In genomic region chr7:105531797-105532671, GRCh38 we compare ENCODE assay signal across 1 cellular context.
TF ChIP-seq lines count a peak whose summit lies in the region.

Gene RINT1 (plus strand): TSS chr7:105532201. CDS start chr7:105532316, 115 bp downstream.

TF ChIP-seq in K562, 482 proteins besides CTCF, POLR2A, EP300 and RAD21 (continued from another document and continues in another):
- TF ChIP-seq RBM25 (IDR thresholded peaks at IDR 0.05; ENCODE audit: low read depth, low read length, severe bottlenecking) = no peak
- no peak for TF ChIP-seq SRSF7 (optimal IDR thresholded peaks at IDR 0.05; ENCODE audit: low read depth, low read length)
- no peak for TF ChIP-seq RFX7 (CRISPR knock-in tag; IDR thresholded peaks at IDR 0.05)
- TF ChIP-seq CBX3 (IDR thresholded peaks at IDR 0.05; ENCODE audit: borderline replicate concordance in 1 of 2, low read length in 2 of 2) = peak in 1 of 2 experiments; percentile 80; a peak in 1 of 3 replicates
- no peak; the same call in 1 of the 2 replicates for TF ChIP-seq ZC3H8 (IDR thresholded peaks at IDR 0.05)
- TF ChIP-seq SMC3 (conservative IDR thresholded peaks at IDR 0.05; ENCODE audit: insufficient read depth, low read depth, low read length) = peak; percentile 24; the same call in 1 of the 2 replicates
- TF ChIP-seq LCOR (CRISPR knock-in tag; IDR thresholded peaks at IDR 0.05) = no peak; the same call in 1 of the 2 replicates
- TF ChIP-seq ZNF830 (CRISPR knock-in tag; IDR thresholded peaks at IDR 0.05) = no peak
- no peak for TF ChIP-seq ZKSCAN3 (CRISPR knock-in tag; IDR thresholded peaks at IDR 0.05)
- TF ChIP-seq NCOA1 (IDR thresholded peaks at IDR 0.05; ENCODE audit: low read depth) = peak; percentile 72; the same call in 1 of the 2 replicates
- TF ChIP-seq ARHGAP35 (IDR thresholded peaks at IDR 0.05; ENCODE audit: partially characterized antibody) = no peak
- TF ChIP-seq KAT7 (CRISPR knock-in tag; IDR thresholded peaks at IDR 0.05; ENCODE audit: borderline replicate concordance) = peak; percentile 76; the same call in 1 of the 2 replicates
- TF ChIP-seq ZNF274 (IDR thresholded peaks at IDR 0.05; ENCODE audit: borderline replicate concordance, low read depth, low read length) = no peak
- peak; percentile 95 for TF ChIP-seq CHAMP1 (IDR thresholded peaks at IDR 0.05)
- no peak for TF ChIP-seq TRIM28 (IDR thresholded peaks at IDR 0.05)
- TF ChIP-seq ZC3H11A (IDR thresholded peaks at IDR 0.05; ENCODE audit: low read depth, low read length) = no peak
- no peak for TF ChIP-seq TAL1 (IDR thresholded peaks at IDR 0.05)
- no peak for TF ChIP-seq SMAD2 (IDR thresholded peaks at IDR 0.05; ENCODE audit: low read depth, low read length)
- TF ChIP-seq ZNF696 (CRISPR knock-in tag; conservative IDR thresholded peaks at IDR 0.05) = no peak
- no peak for TF ChIP-seq ZNF444 (CRISPR knock-in tag; IDR thresholded peaks at IDR 0.05)
- no peak for TF ChIP-seq RBM15 (IDR thresholded peaks at IDR 0.05; ENCODE audit: insufficient read depth, low read length)
- no peak for TF ChIP-seq SRSF1 (IDR thresholded peaks at IDR 0.05; ENCODE audit: low read depth, low read length)
- peak; percentile 36 for TF ChIP-seq ARID1B (IDR thresholded peaks at IDR 0.05)
- TF ChIP-seq, protein P1, sequence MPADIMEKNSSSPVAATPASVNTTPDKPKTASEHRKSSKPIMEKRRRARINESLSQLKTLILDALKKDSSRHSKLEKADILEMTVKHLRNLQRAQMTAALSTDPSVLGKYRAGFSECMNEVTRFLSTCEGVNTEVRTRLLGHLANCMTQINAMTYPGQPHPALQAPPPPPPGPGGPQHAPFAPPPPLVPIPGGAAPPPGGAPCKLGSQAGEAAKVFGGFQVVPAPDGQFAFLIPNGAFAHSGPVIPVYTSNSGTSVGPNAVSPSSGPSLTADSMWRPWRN (IDR thresholded peaks at IDR 0.05; ENCODE audit: low read depth) = peak; percentile 27; the same call in 1 of the 2 replicates
- TF ChIP-seq TFE3 (CRISPR knock-in tag; IDR thresholded peaks at IDR 0.05) = no peak
- peak; percentile 98 for TF ChIP-seq TAF9B (IDR thresholded peaks at IDR 0.05; ENCODE audit: partially characterized antibody)
- TF ChIP-seq, protein P2, sequence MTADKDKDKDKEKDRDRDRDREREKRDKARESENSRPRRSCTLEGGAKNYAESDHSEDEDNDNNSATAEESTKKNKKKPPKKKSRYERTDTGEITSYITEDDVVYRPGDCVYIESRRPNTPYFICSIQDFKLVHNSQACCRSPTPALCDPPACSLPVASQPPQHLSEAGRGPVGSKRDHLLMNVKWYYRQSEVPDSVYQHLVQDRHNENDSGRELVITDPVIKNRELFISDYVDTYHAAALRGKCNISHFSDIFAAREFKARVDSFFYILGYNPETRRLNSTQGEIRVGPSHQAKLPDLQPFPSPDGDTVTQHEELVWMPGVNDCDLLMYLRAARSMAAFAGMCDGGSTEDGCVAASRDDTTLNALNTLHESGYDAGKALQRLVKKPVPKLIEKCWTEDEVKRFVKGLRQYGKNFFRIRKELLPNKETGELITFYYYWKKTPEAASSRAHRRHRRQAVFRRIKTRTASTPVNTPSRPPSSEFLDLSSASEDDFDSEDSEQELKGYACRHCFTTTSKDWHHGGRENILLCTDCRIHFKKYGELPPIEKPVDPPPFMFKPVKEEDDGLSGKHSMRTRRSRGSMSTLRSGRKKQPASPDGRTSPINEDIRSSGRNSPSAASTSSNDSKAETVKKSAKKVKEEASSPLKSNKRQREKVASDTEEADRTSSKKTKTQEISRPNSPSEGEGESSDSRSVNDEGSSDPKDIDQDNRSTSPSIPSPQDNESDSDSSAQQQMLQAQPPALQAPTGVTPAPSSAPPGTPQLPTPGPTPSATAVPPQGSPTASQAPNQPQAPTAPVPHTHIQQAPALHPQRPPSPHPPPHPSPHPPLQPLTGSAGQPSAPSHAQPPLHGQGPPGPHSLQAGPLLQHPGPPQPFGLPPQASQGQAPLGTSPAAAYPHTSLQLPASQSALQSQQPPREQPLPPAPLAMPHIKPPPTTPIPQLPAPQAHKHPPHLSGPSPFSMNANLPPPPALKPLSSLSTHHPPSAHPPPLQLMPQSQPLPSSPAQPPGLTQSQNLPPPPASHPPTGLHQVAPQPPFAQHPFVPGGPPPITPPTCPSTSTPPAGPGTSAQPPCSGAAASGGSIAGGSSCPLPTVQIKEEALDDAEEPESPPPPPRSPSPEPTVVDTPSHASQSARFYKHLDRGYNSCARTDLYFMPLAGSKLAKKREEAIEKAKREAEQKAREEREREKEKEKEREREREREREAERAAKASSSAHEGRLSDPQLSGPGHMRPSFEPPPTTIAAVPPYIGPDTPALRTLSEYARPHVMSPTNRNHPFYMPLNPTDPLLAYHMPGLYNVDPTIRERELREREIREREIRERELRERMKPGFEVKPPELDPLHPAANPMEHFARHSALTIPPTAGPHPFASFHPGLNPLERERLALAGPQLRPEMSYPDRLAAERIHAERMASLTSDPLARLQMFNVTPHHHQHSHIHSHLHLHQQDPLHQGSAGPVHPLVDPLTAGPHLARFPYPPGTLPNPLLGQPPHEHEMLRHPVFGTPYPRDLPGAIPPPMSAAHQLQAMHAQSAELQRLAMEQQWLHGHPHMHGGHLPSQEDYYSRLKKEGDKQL (CRISPR knock-in tag; IDR thresholded peaks at IDR 0.05; ENCODE audit: borderline replicate concordance) = no peak
- no peak for TF ChIP-seq HOXB6 (CRISPR knock-in tag; IDR thresholded peaks at IDR 0.05; ENCODE audit: borderline replicate concordance)
- no peak for TF ChIP-seq MEF2A (IDR thresholded peaks at IDR 0.05; ENCODE audit: control insufficient read depth, low read depth, low read length)
- TF ChIP-seq, protein P3, sequence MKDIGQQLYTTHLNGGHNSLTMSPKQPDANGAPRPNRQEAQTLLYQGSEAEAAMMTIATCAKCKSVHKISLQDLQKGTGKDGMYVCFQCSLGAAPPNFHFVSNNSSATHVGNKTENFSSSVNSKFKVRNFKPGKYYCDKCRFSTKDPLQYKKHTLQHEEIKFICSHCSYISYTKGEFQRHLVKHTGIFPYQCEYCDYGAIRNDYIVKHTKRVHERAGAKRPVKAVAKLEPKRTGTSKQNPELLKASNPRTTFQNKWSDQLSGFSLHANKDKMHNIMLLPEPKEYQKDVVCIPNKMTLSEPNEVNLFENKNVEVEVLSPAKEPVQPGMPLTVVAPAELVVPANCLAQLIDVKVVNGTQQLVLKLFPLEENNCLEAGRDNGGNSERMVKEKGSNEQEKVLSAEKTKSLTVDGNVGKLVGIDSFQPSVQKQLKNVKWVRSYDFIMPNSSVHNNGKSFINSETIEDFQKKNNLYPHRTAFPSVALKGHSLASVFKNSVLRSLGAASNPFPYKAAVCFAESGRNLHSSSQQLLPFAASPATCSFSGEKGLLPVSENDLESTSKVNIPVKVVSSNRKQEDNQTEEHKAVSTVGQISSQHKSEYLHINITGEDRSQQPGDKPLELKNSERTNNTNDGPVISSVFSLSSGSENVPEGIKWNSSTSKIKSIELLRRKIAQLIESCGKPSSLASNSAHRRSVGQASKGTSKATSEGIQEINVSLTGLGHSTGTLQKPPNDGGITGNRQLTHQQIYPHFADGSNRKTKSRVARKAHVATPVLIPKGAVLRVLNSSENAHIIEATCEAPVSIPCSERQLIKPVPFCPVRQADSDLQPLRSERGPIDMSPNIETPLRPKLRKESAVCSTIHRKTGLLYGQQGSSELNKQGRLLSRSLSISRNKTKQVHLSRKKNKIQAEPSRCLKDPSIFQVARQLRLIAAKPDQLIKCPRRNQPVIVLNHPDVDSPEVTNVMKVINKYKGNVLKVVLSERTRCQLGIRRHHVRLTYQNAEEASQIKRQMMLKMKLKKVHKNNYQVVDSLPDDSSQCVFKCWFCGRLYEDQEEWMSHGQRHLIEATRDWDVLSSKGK (CRISPR knock-in tag; IDR thresholded peaks at IDR 0.05) = no peak
- TF ChIP-seq KLF13 (tag; IDR thresholded peaks at IDR 0.05; ENCODE audit: borderline replicate concordance, low read depth) = peak; percentile 67
- TF ChIP-seq BRD4 (IDR thresholded peaks at IDR 0.05) = peak; percentile 97
- TF ChIP-seq, protein P4, sequence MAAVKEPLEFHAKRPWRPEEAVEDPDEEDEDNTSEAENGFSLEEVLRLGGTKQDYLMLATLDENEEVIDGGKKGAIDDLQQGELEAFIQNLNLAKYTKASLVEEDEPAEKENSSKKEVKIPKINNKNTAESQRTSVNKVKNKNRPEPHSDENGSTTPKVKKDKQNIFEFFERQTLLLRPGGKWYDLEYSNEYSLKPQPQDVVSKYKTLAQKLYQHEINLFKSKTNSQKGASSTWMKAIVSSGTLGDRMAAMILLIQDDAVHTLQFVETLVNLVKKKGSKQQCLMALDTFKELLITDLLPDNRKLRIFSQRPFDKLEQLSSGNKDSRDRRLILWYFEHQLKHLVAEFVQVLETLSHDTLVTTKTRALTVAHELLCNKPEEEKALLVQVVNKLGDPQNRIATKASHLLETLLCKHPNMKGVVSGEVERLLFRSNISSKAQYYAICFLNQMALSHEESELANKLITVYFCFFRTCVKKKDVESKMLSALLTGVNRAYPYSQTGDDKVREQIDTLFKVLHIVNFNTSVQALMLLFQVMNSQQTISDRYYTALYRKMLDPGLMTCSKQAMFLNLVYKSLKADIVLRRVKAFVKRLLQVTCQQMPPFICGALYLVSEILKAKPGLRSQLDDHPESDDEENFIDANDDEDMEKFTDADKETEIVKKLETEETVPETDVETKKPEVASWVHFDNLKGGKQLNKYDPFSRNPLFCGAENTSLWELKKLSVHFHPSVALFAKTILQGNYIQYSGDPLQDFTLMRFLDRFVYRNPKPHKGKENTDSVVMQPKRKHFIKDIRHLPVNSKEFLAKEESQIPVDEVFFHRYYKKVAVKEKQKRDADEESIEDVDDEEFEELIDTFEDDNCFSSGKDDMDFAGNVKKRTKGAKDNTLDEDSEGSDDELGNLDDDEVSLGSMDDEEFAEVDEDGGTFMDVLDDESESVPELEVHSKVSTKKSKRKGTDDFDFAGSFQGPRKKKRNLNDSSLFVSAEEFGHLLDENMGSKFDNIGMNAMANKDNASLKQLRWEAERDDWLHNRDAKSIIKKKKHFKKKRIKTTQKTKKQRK (IDR thresholded peaks at IDR 0.05; ENCODE audit: borderline replicate concordance, low read depth, low read length) = no peak
- peak; percentile 92 for TF ChIP-seq TAF7 (tag; IDR thresholded peaks at IDR 0.05)
- no peak for TF ChIP-seq ETS2 (tag; IDR thresholded peaks at IDR 0.05; ENCODE audit: borderline replicate concordance, poor library complexity, severe bottlenecking)
- no peak for TF ChIP-seq HDGF (IDR thresholded peaks at IDR 0.05)
- peak; percentile 7 to 11; a peak in 2 of 4 replicates for TF ChIP-seq SIX5 (IDR thresholded peaks at IDR 0.05; ENCODE audit: borderline replicate concordance in 1 of 2, insufficient read depth in 1 of 2, low read depth in 1 of 2, low read length in 2 of 2)
- TF ChIP-seq ADNP (tag; IDR thresholded peaks at IDR 0.05) = no peak
- TF ChIP-seq HDAC2 (IDR thresholded peaks at IDR 0.05) = peak; percentile 72; the same call in 1 of the 2 replicates
- TF ChIP-seq ZNF778 (CRISPR knock-in tag; IDR thresholded peaks at IDR 0.05) = no peak
- no peak; the same call in 1 of the 2 replicates for TF ChIP-seq HSF4 (CRISPR knock-in tag; IDR thresholded peaks at IDR 0.05; ENCODE audit: borderline replicate concordance)
- peak; percentile 87 for TF ChIP-seq SP1 (CRISPR knock-in tag; IDR thresholded peaks at IDR 0.05)
- TF ChIP-seq EHMT2 (IDR thresholded peaks at IDR 0.05) = no peak
- TF ChIP-seq MAFF (IDR thresholded peaks at IDR 0.05; ENCODE audit: low read length) = no peak
